Comparison of ENCODE assay signal across 17 cellular contexts in the genomic region with DNA sequence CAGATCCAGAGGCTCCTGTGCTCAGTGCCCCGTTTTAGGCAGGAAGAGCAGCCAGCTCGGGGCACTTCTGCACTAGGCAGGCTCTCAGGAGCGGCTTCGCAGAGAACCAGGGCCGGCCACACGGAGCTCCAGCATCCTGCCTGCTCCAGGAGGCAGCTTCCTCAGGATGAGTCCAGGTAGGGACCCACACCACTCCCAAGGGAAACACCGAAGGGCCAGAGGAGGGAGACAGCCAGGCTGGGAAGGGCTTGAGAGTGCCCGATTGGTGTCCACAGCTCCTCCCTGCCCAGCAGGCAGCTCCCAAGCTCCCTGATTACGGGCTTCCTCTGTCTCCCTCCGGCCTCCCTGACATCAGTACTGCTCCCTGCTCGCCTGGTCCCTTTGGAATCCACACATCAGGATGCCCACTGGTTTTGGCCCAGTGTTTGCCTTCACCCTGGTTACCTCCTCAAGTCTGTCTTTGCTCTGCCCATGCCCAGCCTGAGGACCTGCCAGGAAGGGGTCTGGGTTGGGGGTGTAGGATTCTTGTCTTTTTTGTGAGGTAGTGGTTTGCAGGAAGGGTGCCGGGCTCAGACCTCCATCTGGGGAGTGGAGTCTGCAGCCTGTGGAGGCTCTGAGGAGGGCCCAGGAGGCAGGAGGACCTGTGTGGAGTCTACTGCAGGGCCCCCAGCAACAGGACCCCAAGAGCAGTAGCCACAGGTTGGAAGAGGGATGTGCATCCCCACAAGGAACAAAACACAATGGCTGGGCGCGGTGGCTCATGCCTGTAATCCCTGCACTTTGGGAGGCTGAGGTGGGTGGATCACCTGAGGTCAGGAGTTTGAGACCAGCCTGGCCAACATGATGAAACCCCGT. TPM values are rescaled to one million over a fixed set of nuclear protein-coding genes. Genes with fewer than 3 reads are reported as not detected.
DNase-seq lines count a peak whose midpoint lies in the region; ATAC-seq, FAIRE-seq and TF ChIP-seq lines count a peak whose summit lies in the region.
"Had no signal": no experiment of that assay in that cellular context is flagged by ENCODE, and none has a peak within 500 bp of the region (broad histone marks: within the 10 kb centered on the region; RNA-seq: fewer than 3 reads in every experiment).

No MANE protein-coding gene starts in this region.

- FAIRE-seq in D721Med (lab: Jason Lieb, UNC) = no peak

- no peak overlapping the region for H3K4me3 ChIP-seq in esophagus squamous epithelium
- H3K4me3 ChIP-seq in suprapubic skin = no peak overlapping the region

- no peaks in the 10 kb centered on the region for H3K9me3 Mint-ChIP-seq in activated naive CD8-positive, alpha-beta T cell (ENCODE audit: low read depth)
- no peaks in the 10 kb centered on the region for H3K9me3 Mint-ChIP-seq in activated naive CD8-positive, alpha-beta T cell treated with anti-CD3 and anti-CD28 coated beads, Interleukin-2, amount 50 U/mL, for 24 hours
- H3K9me3 Mint-ChIP-seq: brain; T-helper 2 cell treated with Interferon-gamma antibody and Interleukin-4, amounts not matched to agents 5 μg/mL and 100 μg/mL, for 36 hours had no signal

- peaks cover 21% of the 10 kb centered on the region for H3K4me1 Mint-ChIP-seq in activated naive CD8-positive, alpha-beta T cell (ENCODE audit: low read depth)
- peaks cover 30% of the 10 kb centered on the region for H3K4me1 Mint-ChIP-seq in activated naive CD8-positive, alpha-beta T cell treated with anti-CD3 and anti-CD28 coated beads, Interleukin-2, amount 50 U/mL, for 24 hours

- H3K36me3 ChIP-seq in esophagus squamous epithelium (no peaks in the 10 kb centered on the region), suprapubic skin (no peaks in the 10 kb centered on the region)

- no peak for ATAC-seq in activated naive CD8-positive, alpha-beta T cell treated with anti-CD3 and anti-CD28 coated beads, Interleukin-2, amount 50 U/mL, for 24 hours
- ATAC-seq in GM19328 (IDR thresholded peaks at IDR 0.05; ENCODE audit: unreplicated experiment) = no peak
- ATAC-seq: left lobe of liver had no signal

- no peak for TF ChIP-seq EP300 in suprapubic skin (IDR thresholded peaks at IDR 0.05)

- H3K36me3 Mint-ChIP-seq in activated naive CD8-positive, alpha-beta T cell = no peaks in the 10 kb centered on the region
- H3K36me3 Mint-ChIP-seq in activated naive CD8-positive, alpha-beta T cell treated with anti-CD3 and anti-CD28 coated beads, Interleukin-2, amount 50 U/mL, for 24 hours (ENCODE audit: low read depth) = no peaks in the 10 kb centered on the region
- H3K36me3 Mint-ChIP-seq: brain had no signal

- TF ChIP-seq POLR2A in esophagus squamous epithelium (IDR thresholded peaks at IDR 0.05) (no peak), suprapubic skin (IDR thresholded peaks at IDR 0.05) (no peak)

- H3K27ac Mint-ChIP-seq in activated naive CD8-positive, alpha-beta T cell = peak overlapping the region; percentile 41
- no peak overlapping the region for H3K27ac Mint-ChIP-seq in activated naive CD8-positive, alpha-beta T cell treated with anti-CD3 and anti-CD28 coated beads, Interleukin-2, amount 50 U/mL, for 24 hours
- H3K27ac Mint-ChIP-seq: T-helper 2 cell treated with Interferon-gamma antibody and Interleukin-4, amounts not matched to agents 5 μg/mL and 100 μg/mL, for 36 hours had no signal

- 82 to 85% methylated on average over 8 to 11 of the region's 15 CpGs for WGBS in esophagus squamous epithelium, 2 donors
- WGBS in suprapubic skin = 77% methylated on average over 11 of the region's 15 CpGs

- no peak for TF ChIP-seq CTCF in esophagus squamous epithelium (IDR thresholded peaks at IDR 0.05)
- TF ChIP-seq CTCF in suprapubic skin (IDR thresholded peaks at IDR 0.05) = no peak
- no peak for TF ChIP-seq CTCF in D721Med (IDR thresholded peaks at IDR 0.05; ENCODE audit: insufficient read depth, missing control alignments)

- no peak for DNase-seq in activated naive CD8-positive, alpha-beta T cell treated with anti-CD3 and anti-CD28 coated beads, Interleukin-2, amount 50 U/mL, for 24 hours
- DNase-seq in SW480 (ENCODE audit: low spot score) = peak; percentile 25
- no peak for DNase-seq in esophagus squamous epithelium (lab: John Stamatoyannopoulos, UW)
- DNase-seq in suprapubic skin (ENCODE audit: low spot score in 2 of 2) = no peak
- DNase-seq in D721Med (ENCODE audit: insufficient read length, low spot score) = no peak
- DNase-seq in NOMO-1 (lab: John Stamatoyannopoulos, UW; ENCODE audit: unreplicated experiment in 2 of 2) = no peak
- DNase-seq: activated CD4-positive, alpha-beta T cell treated with anti-CD3 and anti-CD28 coated beads, Interleukin-2, amount 50 U/mL, for 1 hour; activated effector memory CD4-positive, alpha-beta T cell treated with Interleukin-2 at 50 U/mL for 16 hours; NCI-H2081 treated with DMSO at 0.1 percent for 48 hours; SHP77 treated with DMSO at 0.1 percent for 48 hours; stimulated activated CD4-positive, alpha-beta T cell treated with anti-CD3 and anti-CD28 coated beads, Interleukin-1b, Interleukin-23, amount 100 ng/mL, for 48 hours; trophoblast cell had no signal

- H3K9me3 ChIP-seq in esophagus squamous epithelium (no peaks in the 10 kb centered on the region), suprapubic skin (no peaks in the 10 kb centered on the region)

- H3K27ac ChIP-seq in esophagus squamous epithelium (peak overlapping the region; percentile 52 to 92 (median 86)), suprapubic skin (peak overlapping the region; percentile 87)

- intact Hi-C loops in esophagus squamous epithelium (cut with DNase I) = no loop called here

- H3K27me3 Mint-ChIP-seq in activated naive CD8-positive, alpha-beta T cell = peaks cover 1% of the 10 kb centered on the region
- peaks cover 13% of the 10 kb centered on the region for H3K27me3 Mint-ChIP-seq in activated naive CD8-positive, alpha-beta T cell treated with anti-CD3 and anti-CD28 coated beads, Interleukin-2, amount 50 U/mL, for 24 hours

- H3K4me3 Mint-ChIP-seq in activated naive CD8-positive, alpha-beta T cell = no peak overlapping the region
- no peak overlapping the region for H3K4me3 Mint-ChIP-seq in activated naive CD8-positive, alpha-beta T cell treated with anti-CD3 and anti-CD28 coated beads, Interleukin-2, amount 50 U/mL, for 24 hours
- H3K4me3 Mint-ChIP-seq: brain; T-helper 2 cell treated with Interferon-gamma antibody and Interleukin-4, amounts not matched to agents 5 μg/mL and 100 μg/mL, for 36 hours had no signal

- H3K27me3 ChIP-seq in esophagus squamous epithelium (no peaks in the 10 kb centered on the region), suprapubic skin (no peaks in the 10 kb centered on the region)

- H3K4me1 ChIP-seq in esophagus squamous epithelium (peaks cover 32 to 75% (median 40%) of the 10 kb centered on the region in 3 donors), suprapubic skin (peaks cover 47% of the 10 kb centered on the region)

RNA-seq across cellular contexts. Expression of a gene that starts 11.2 kb away (rescaled TPM):
- total RNA-seq in esophagus squamous epithelium (100 to 1,000 TPM in 2 of 4 donors, 10 to 100 TPM in 2; 70.8 to 127 (median 95.6) TPM), suprapubic skin (100 to 1,000 TPM; 142 to 247 (median 198) TPM)

RNA-seq across cellular contexts. Expression of a gene that starts 41.2 kb away (rescaled TPM):
- total RNA-seq in esophagus squamous epithelium (10 to 100 TPM; 26.5 to 48.4 (median 40.2) TPM), suprapubic skin (100 to 1,000 TPM in 1 of 4 donors, 10 to 100 TPM in 3; 33.8 to 103 (median 47.0) TPM)
